ENCODE assay signal across 18 cellular contexts in genomic region chr21:36282568-36283230, GRCh38. TPM values are rescaled to one million over a fixed set of nuclear protein-coding genes. Genes with fewer than 3 reads are reported as not detected.
DNase-seq lines count a peak whose midpoint lies in the region; ATAC-seq lines count a peak whose summit lies in the region.
"Had no signal": no experiment of that assay in that cellular context is flagged by ENCODE, and none has a peak within 500 bp of the region (broad histone marks: within the 10 kb centered on the region; RNA-seq: fewer than 3 reads in every experiment).

No MANE protein-coding gene starts in this region.

- no peaks in the 10 kb centered on the region for H3K4me1 Mint-ChIP-seq in activated T-helper 1 cell treated with anti-CD3 and anti-CD28 coated beads, Interleukin-12 subunit alpha, Interleukin-12 subunit beta, Interleukin-2, Interleukin-4 antibody, amounts not matched to agents 30 ng/mL and 10 ng/mL and 1 ng/mL, durations not matched to agents 14 hours and 24 hours and 36 hours (ENCODE audit: low read depth)
- H3K4me1 Mint-ChIP-seq: endodermal cell had no signal

- H3K9me3 Mint-ChIP-seq in activated T-helper 1 cell treated with anti-CD3 and anti-CD28 coated beads, Interleukin-12 subunit alpha, Interleukin-12 subunit beta, Interleukin-2, Interleukin-4 antibody, amounts not matched to agents 30 ng/mL and 10 ng/mL and 1 ng/mL, durations not matched to agents 14 hours and 24 hours and 36 hours, result no peaks in the 10 kb centered on the region
- H3K9me3 Mint-ChIP-seq: endodermal cell; natural killer cell treated with Interleukin-12 subunit alpha and Interleukin-12 subunit beta and Interleukin-15 and Interleukin-18, amount 100 ng/mL, for 72 hours; T-helper 1 cell treated with Interleukin-12 subunit alpha and Interleukin-12 subunit beta and Interleukin-4 antibody, amounts not matched to agents 30 μg/mL and 1 μg/mL, for 36 hours had no signal

- H3K27me3 ChIP-seq in adipocyte (replicated peaks; ENCODE audit: control insufficient read depth, insufficient read depth, low read length), result no peaks in the 10 kb centered on the region
- H3K27me3 ChIP-seq: BLaER1 had no signal

- H3K36me3 Mint-ChIP-seq in activated T-helper 1 cell treated with anti-CD3 and anti-CD28 coated beads, Interleukin-12 subunit alpha, Interleukin-12 subunit beta, Interleukin-2, Interleukin-4 antibody, amounts not matched to agents 30 ng/mL and 10 ng/mL and 1 ng/mL, durations not matched to agents 14 hours and 24 hours and 36 hours (ENCODE audit: low read depth), result peaks cover 26% of the 10 kb centered on the region
- H3K36me3 Mint-ChIP-seq: natural killer cell treated with Interleukin-12 subunit alpha and Interleukin-12 subunit beta and Interleukin-15 and Interleukin-18, amount 100 ng/mL, for 72 hours had no signal

- no peak overlapping the region for H3K4me3 ChIP-seq in adipocyte (ENCODE audit: low read length)
- H3K4me3 ChIP-seq: BLaER1, lung had no signal

- H3K4me3 Mint-ChIP-seq in activated T-helper 1 cell treated with anti-CD3 and anti-CD28 coated beads, Interleukin-12 subunit alpha, Interleukin-12 subunit beta, Interleukin-2, Interleukin-4 antibody, amounts not matched to agents 30 ng/mL and 10 ng/mL and 1 ng/mL, durations not matched to agents 14 hours and 24 hours and 36 hours, result no peak overlapping the region
- H3K4me3 Mint-ChIP-seq: endodermal cell; natural killer cell treated with Interleukin-12 subunit alpha and Interleukin-12 subunit beta and Interleukin-15 and Interleukin-18, amount 100 ng/mL, for 72 hours; T-helper 1 cell treated with Interleukin-12 subunit alpha and Interleukin-12 subunit beta and Interleukin-4 antibody, amounts not matched to agents 30 μg/mL and 1 μg/mL, for 36 hours had no signal

- DNase-seq in EH (ENCODE audit: low read depth), result peak; percentile 41
- DNase-seq in HT1080 (ENCODE audit: low read depth), result peak; percentile 57
- DNase-seq in adipocyte (ENCODE audit: low read depth), result peak; percentile 12
- no peak for DNase-seq in left colon
- no peak for DNase-seq in activated T-helper 1 cell treated with anti-CD3 and anti-CD28 coated beads, Interleukin-12 subunit alpha, Interleukin-12 subunit beta, Interleukin-2, Interleukin-4 antibody, amounts not matched to agents 30 ng/mL and 10 ng/mL and 1 ng/mL, durations not matched to agents 14 hours and 24 hours and 36 hours (ENCODE audit: low spot score)
- DNase-seq in NCI-H1092 treated with DMSO at 0.1 percent for 48 hours (lab: John Stamatoyannopoulos, UW), result no peak
- DNase-seq: activated CD8-positive, alpha-beta memory T cell treated with anti-CD3 and anti-CD28 coated beads, Interleukin-2, amount 50 U/mL, for 48 hours; cerebellar nuclear complex; DMS 273 treated with DMSO at 0.1 percent for 48 hours; endodermal cell; NCI-H1105 treated with DMSO at 0.1 percent for 48 hours; Right ventricle myocardium superior had no signal

- no peak overlapping the region for H3K27ac Mint-ChIP-seq in activated T-helper 1 cell treated with anti-CD3 and anti-CD28 coated beads, Interleukin-12 subunit alpha, Interleukin-12 subunit beta, Interleukin-2, Interleukin-4 antibody, amounts not matched to agents 30 ng/mL and 10 ng/mL and 1 ng/mL, durations not matched to agents 14 hours and 24 hours and 36 hours
- H3K27ac Mint-ChIP-seq: endodermal cell; natural killer cell treated with Interleukin-12 subunit alpha and Interleukin-12 subunit beta and Interleukin-15 and Interleukin-18, amount 100 ng/mL, for 72 hours; T-helper 1 cell treated with Interleukin-12 subunit alpha and Interleukin-12 subunit beta and Interleukin-4 antibody, amounts not matched to agents 30 μg/mL and 1 μg/mL, for 36 hours had no signal

- ATAC-seq in left colon (peak; percentile 6), HG03457 (IDR thresholded peaks at IDR 0.05; ENCODE audit: unreplicated experiment) (no peak)
- ATAC-seq: activated CD4-positive, CD25-positive, alpha-beta regulatory T cell treated with anti-CD3 and anti-CD28 coated beads, Interleukin-2, amount 50 U/mL, for 24 hours; natural killer cell treated with Interleukin-12 subunit alpha and Interleukin-12 subunit beta and Interleukin-15 and Interleukin-18, amount 100 ng/mL, for 72 hours had no signal

- H3K9me3 ChIP-seq in adipocyte (ENCODE audit: control insufficient read depth, low read length), result no peaks in the 10 kb centered on the region
- H3K9me3 ChIP-seq: BLaER1 had no signal

- H3K36me3 ChIP-seq in adipocyte (ENCODE audit: control insufficient read depth, insufficient read depth, low read length, severe bottlenecking), result peaks cover 5% of the 10 kb centered on the region

- H3K9ac ChIP-seq in adipocyte (ENCODE audit: low read length), result no peak overlapping the region
- H3K9ac ChIP-seq: BLaER1 had no signal

- peaks cover 7% of the 10 kb centered on the region for H3K27me3 Mint-ChIP-seq in activated T-helper 1 cell treated with anti-CD3 and anti-CD28 coated beads, Interleukin-12 subunit alpha, Interleukin-12 subunit beta, Interleukin-2, Interleukin-4 antibody, amounts not matched to agents 30 ng/mL and 10 ng/mL and 1 ng/mL, durations not matched to agents 14 hours and 24 hours and 36 hours (ENCODE audit: insufficient read depth)
- H3K27me3 Mint-ChIP-seq: natural killer cell treated with Interleukin-12 subunit alpha and Interleukin-12 subunit beta and Interleukin-15 and Interleukin-18, amount 100 ng/mL, for 72 hours had no signal

- intact Hi-C loops in left colon (cut with DNase I, micrococcal nuclease), result no loop called here
- intact Hi-C loops in activated T-helper 1 cell treated with anti-CD3 and anti-CD28 coated beads, Interleukin-12 subunit alpha, Interleukin-12 subunit beta, Interleukin-2, Interleukin-4 antibody, amounts not matched to agents 30 ng/mL and 10 ng/mL and 1 ng/mL, durations not matched to agents 14 hours and 24 hours and 36 hours (cut with micrococcal nuclease), result no loop called here

- H3K4me1 ChIP-seq in adipocyte (ENCODE audit: control insufficient read depth, insufficient read depth, low read length), result no peaks in the 10 kb centered on the region
- H3K4me1 ChIP-seq: BLaER1 had no signal

RNA-seq across cellular contexts. Expression of gene MORC3, which starts 37.3 kb away (rescaled TPM):
- total RNA-seq in HT1080 (2014; rRNA removed; shearing (Covaris generic)), result 18.4 and 21.0 TPM in 2 replicates
- polyA plus RNA-seq in HT1080 (2015; cell fraction: cytosol; rRNA removed), result 15.0 and 20.3 TPM in 2 replicates
- 34.3 and 35.3 TPM in 2 replicates for polyA plus RNA-seq in HT1080 (2015; cell fraction: nucleus; rRNA removed)
- 10 to 100 TPM; 23.4 to 29.7 TPM for total RNA-seq in left colon
- 22.1 and 23.5 TPM in 2 replicates for total RNA-seq in activated T-helper 1 cell treated with anti-CD3 and anti-CD28 coated beads, Interleukin-12 subunit alpha, Interleukin-12 subunit beta, Interleukin-2, Interleukin-4 antibody, amounts not matched to agents 30 ng/mL and 10 ng/mL and 1 ng/mL, durations not matched to agents 14 hours and 24 hours and 36 hours

Comparison
In these comparisons a context has a peak if more than half of its experiments do, and no peak if none do; other contexts are left out.
1. DNase-seq: peak in EH (single experiment), HT1080 (single experiment) and adipocyte (single experiment); none in left colon (0 of 2), activated T-helper 1 cell treated with anti-CD3 and anti-CD28 coated beads, Interleukin-12 subunit alpha, Interleukin-12 subunit beta, Interleukin-2, Interleukin-4 antibody, amounts not matched to agents 30 ng/mL and 10 ng/mL and 1 ng/mL, durations not matched to agents 14 hours and 24 hours and 36 hours (single experiment) and NCI-H1092 treated with DMSO at 0.1 percent for 48 hours (single experiment).